In the genomic region with DNA sequence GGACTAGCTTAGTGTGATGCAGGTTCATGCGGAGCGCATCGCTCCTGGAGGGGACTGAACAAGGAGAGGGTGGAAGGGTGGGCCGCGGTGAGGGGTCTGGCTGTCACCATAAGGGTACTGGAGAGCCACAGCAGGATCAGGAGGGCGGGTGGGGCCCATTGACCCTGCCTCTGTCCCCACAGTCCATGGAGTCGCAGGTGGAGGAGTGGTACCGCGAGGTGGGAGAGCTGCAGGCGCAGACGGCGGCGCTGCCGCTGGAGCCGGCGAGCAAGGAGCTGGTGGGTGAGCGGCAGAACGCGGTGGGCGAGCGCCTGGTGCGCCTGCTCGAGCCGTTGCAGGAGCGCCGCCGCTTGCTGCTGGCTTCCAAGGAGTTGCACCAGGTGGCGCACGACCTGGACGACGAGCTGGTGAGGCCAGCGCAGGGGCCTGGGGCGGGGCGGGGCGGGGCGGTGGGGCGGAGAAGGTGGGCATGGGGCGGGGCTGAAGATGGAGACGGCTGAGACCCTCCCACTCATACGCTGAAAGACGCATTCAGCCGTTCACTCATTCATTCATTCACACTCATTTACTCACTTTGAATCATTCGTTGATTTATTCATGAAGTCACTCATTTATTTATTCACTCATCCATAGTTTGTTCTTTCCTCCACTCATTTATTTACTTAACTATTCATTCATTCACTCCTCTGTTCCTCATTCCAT, we compare ENCODE assay signal across 8 cellular contexts. TPM values are rescaled to one million over a fixed set of nuclear protein-coding genes. Genes with fewer than 3 reads are reported as not detected.
DNase-seq lines count a peak whose midpoint lies in the region; ATAC-seq, FAIRE-seq and TF ChIP-seq lines count a peak whose summit lies in the region.

No MANE protein-coding gene starts in this region.

- peaks cover 13% of the 10 kb centered on the region for H3K27me3 ChIP-seq in keratinocyte (ENCODE audit: control insufficient read depth, extremely low read depth, insufficient read depth, low read length)

- H3K9ac ChIP-seq in keratinocyte (ENCODE audit: control insufficient read depth, extremely low read depth, insufficient read depth, low read length) = no peak overlapping the region

- no peak overlapping the region for H3K4me3 Mint-ChIP-seq in T-helper 2 cell treated with Interferon-gamma antibody and Interleukin-4, amounts not matched to agents 5 μg/mL and 100 μg/mL, for 36 hours

- H3K9me1 ChIP-seq in keratinocyte (ENCODE audit: control insufficient read depth, extremely low read depth, insufficient read depth, low read length) = no peaks in the 10 kb centered on the region

- DNase-seq in COLO668 (lab: John Stamatoyannopoulos, UW; ENCODE audit: unreplicated experiment) (peak; percentile 13), astrocyte of the cerebellum (ENCODE audit: low read depth) (peak; percentile 8), keratinocyte (ENCODE audit: low read depth, low spot score) (peak; percentile 7), OCI-M1 (lab: John Stamatoyannopoulos, UW) (no peak)
- DNase-seq in T-helper 2 cell treated with Interferon-gamma antibody and Interleukin-4, amounts not matched to agents 5 μg/mL and 100 μg/mL, for 36 hours (ENCODE audit: low spot score) = peak; percentile 64
- peak; percentile 51 to 77 (median 57) for DNase-seq in stimulated activated CD4-positive, alpha-beta T cell treated with anti-CD3 and anti-CD28 coated beads, TNF-alpha, amount 100 ng/mL, for 24 hours (ENCODE audit: low read depth in 3 of 3)

- no peak overlapping the region for H3K4me2 ChIP-seq in keratinocyte (ENCODE audit: control insufficient read depth, extremely low read depth, insufficient read depth, low read depth, low read length)

- no peak for ATAC-seq in GM18909 (IDR thresholded peaks at IDR 0.05; ENCODE audit: poor library complexity, unreplicated experiment)

- H3K27me3 Mint-ChIP-seq in T-helper 2 cell treated with Interferon-gamma antibody and Interleukin-4, amounts not matched to agents 5 μg/mL and 100 μg/mL, for 36 hours (ENCODE audit: low read depth) = peaks cover 42% of the 10 kb centered on the region

- peaks cover 1% of the 10 kb centered on the region for H3K36me3 Mint-ChIP-seq in T-helper 2 cell treated with Interferon-gamma antibody and Interleukin-4, amounts not matched to agents 5 μg/mL and 100 μg/mL, for 36 hours (ENCODE audit: low read depth)

- in situ Hi-C loops in astrocyte of the cerebellum (cut with HindIII; ENCODE audit: low sequenced_read_pairs) = no loop called here

- peaks cover 3% of the 10 kb centered on the region for H3K9me3 Mint-ChIP-seq in T-helper 2 cell treated with Interferon-gamma antibody and Interleukin-4, amounts not matched to agents 5 μg/mL and 100 μg/mL, for 36 hours

- H3K27ac Mint-ChIP-seq in T-helper 2 cell treated with Interferon-gamma antibody and Interleukin-4, amounts not matched to agents 5 μg/mL and 100 μg/mL, for 36 hours = no peak overlapping the region

- TF ChIP-seq RAD21 in Ishikawa (IDR thresholded peaks at IDR 0.05; ENCODE audit: low read depth) = peak; percentile 55; the same call in 1 of the 2 replicates

- TF ChIP-seq EP300 in Ishikawa (IDR thresholded peaks at IDR 0.05; ENCODE audit: borderline replicate concordance) = no peak

- no peaks in the 10 kb centered on the region for H3K9me3 ChIP-seq in keratinocyte (ENCODE audit: control insufficient read depth, low read depth, low read length)

- no peaks in the 10 kb centered on the region for H3K4me1 ChIP-seq in keratinocyte (ENCODE audit: control insufficient read depth, extremely low read depth, insufficient read depth, low read length)

- H3K79me2 ChIP-seq in keratinocyte (ENCODE audit: control insufficient read depth, insufficient read depth, low read length) = no peaks in the 10 kb centered on the region

- H3K4me1 Mint-ChIP-seq in T-helper 2 cell treated with Interferon-gamma antibody and Interleukin-4, amounts not matched to agents 5 μg/mL and 100 μg/mL, for 36 hours (ENCODE audit: low read depth) = peaks cover 5% of the 10 kb centered on the region

- no peak overlapping the region for H3K4me3 ChIP-seq in astrocyte of the cerebellum (ENCODE audit: low read depth, low read length)
- no peak overlapping the region for H3K4me3 ChIP-seq in keratinocyte (ENCODE audit: control insufficient read depth in 2 of 3, extremely low read depth in 1 of 3, insufficient read depth in 2 of 3, low read depth in 1 of 3, low read length in 3 of 3)

- no peak overlapping the region for H3K27ac ChIP-seq in keratinocyte (ENCODE audit: control insufficient read depth, insufficient read depth, low read length)

- peak overlapping the region; percentile 49 for H2AFZ ChIP-seq in keratinocyte (ENCODE audit: control insufficient read depth, low read length)

- H3K36me3 ChIP-seq in keratinocyte (ENCODE audit: control insufficient read depth in 2 of 2, extremely low read depth in 1 of 2, insufficient read depth in 2 of 2, low read length in 2 of 2) = no peaks in the 10 kb centered on the region

- peak; percentile 43 for TF ChIP-seq CTCF in astrocyte of the cerebellum (IDR thresholded peaks at IDR 0.05; ENCODE audit: low read depth, low read length, missing control alignments)
- peak in 2 of 3 experiments; percentile 65 to 78 for TF ChIP-seq CTCF in keratinocyte (optimal IDR thresholded peaks at IDR 0.05 in 1 of 3, IDR thresholded peaks at IDR 0.05 in 1 of 3, conservative IDR thresholded peaks at IDR 0.05 in 1 of 3; ENCODE audit: extremely low read depth in 1 of 3, insufficient read depth in 2 of 3, low read length in 3 of 3)

- dilution Hi-C loops in keratinocyte (cut with MboI; ENCODE audit: extremely low pct_ligation_motif_present, low sequenced_read_pairs) = no loop called here

- no peaks in the 10 kb centered on the region for H4K20me1 ChIP-seq in keratinocyte (ENCODE audit: control insufficient read depth, extremely low read depth, insufficient read depth, low read length)

- no peak for FAIRE-seq in keratinocyte (lab: Jason Lieb, UNC)

TF ChIP-seq in Ishikawa, 13 proteins besides CTCF, POLR2A, EP300 and RAD21:
- TF ChIP-seq, protein P1, sequence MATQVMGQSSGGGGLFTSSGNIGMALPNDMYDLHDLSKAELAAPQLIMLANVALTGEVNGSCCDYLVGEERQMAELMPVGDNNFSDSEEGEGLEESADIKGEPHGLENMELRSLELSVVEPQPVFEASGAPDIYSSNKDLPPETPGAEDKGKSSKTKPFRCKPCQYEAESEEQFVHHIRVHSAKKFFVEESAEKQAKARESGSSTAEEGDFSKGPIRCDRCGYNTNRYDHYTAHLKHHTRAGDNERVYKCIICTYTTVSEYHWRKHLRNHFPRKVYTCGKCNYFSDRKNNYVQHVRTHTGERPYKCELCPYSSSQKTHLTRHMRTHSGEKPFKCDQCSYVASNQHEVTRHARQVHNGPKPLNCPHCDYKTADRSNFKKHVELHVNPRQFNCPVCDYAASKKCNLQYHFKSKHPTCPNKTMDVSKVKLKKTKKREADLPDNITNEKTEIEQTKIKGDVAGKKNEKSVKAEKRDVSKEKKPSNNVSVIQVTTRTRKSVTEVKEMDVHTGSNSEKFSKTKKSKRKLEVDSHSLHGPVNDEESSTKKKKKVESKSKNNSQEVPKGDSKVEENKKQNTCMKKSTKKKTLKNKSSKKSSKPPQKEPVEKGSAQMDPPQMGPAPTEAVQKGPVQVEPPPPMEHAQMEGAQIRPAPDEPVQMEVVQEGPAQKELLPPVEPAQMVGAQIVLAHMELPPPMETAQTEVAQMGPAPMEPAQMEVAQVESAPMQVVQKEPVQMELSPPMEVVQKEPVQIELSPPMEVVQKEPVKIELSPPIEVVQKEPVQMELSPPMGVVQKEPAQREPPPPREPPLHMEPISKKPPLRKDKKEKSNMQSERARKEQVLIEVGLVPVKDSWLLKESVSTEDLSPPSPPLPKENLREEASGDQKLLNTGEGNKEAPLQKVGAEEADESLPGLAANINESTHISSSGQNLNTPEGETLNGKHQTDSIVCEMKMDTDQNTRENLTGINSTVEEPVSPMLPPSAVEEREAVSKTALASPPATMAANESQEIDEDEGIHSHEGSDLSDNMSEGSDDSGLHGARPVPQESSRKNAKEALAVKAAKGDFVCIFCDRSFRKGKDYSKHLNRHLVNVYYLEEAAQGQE (IDR thresholded peaks at IDR 0.05; ENCODE audit: low read depth) = no peak
- no peak for TF ChIP-seq EGR1 (IDR thresholded peaks at IDR 0.05)
- TF ChIP-seq, protein P2, sequence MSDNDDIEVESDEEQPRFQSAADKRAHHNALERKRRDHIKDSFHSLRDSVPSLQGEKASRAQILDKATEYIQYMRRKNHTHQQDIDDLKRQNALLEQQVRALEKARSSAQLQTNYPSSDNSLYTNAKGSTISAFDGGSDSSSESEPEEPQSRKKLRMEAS (IDR thresholded peaks at IDR 0.05) = no peak

RNA-seq across cellular contexts. Expression of a gene that starts 27.5 kb away (rescaled TPM):
- 20.2 to 41.3 TPM (median 27.2 TPM) in 3 replicates for polyA plus RNA-seq in keratinocyte
- polyA plus RNA-seq in keratinocyte (2011; ENCODE audit: low read depth) = 27.1 TPM
- 25.3 and 42.4 TPM in 2 replicates for polyA plus RNA-seq in keratinocyte (2011; cell fraction: cytosol; rRNA removed)
- polyA plus RNA-seq in keratinocyte (2011; cell fraction: nucleus; rRNA removed) = 36.2 and 53.8 TPM in 2 replicates
- 45.0 and 60.3 TPM in 2 replicates for polyA plus RNA-seq in keratinocyte (2012; ENCODE audit: low replicate concordance)
- 50.2 to 86.6 TPM (median 52.0 TPM) in 3 replicates for polyA minus RNA-seq in keratinocyte
- 144 TPM for polyA minus RNA-seq in keratinocyte (2011; cell fraction: cytosol; rRNA and poly(A)+ RNA removed)
- polyA minus RNA-seq in keratinocyte (2011; cell fraction: nucleus; rRNA and poly(A)+ RNA removed) = 31.9 and 39.0 TPM in 2 replicates

RNA-seq across cellular contexts. Expression of a gene that starts 52.0 kb away (rescaled TPM):
- 25.9 to 48.0 TPM (median 29.6 TPM) in 3 replicates for polyA plus RNA-seq in keratinocyte
- 18.4 TPM for polyA plus RNA-seq in keratinocyte (2011; ENCODE audit: low read depth)
- 16.2 and 40.9 TPM in 2 replicates for polyA plus RNA-seq in keratinocyte (2011; cell fraction: cytosol; rRNA removed)
- polyA plus RNA-seq in keratinocyte (2011; cell fraction: nucleus; rRNA removed) = 171 and 248 TPM in 2 replicates
- polyA plus RNA-seq in keratinocyte (2012; ENCODE audit: low replicate concordance) = 67.3 and 104 TPM in 2 replicates
- polyA minus RNA-seq in keratinocyte = 23.7 to 113 TPM (median 33.0 TPM) in 3 replicates
- polyA minus RNA-seq in keratinocyte (2011; cell fraction: cytosol; rRNA and poly(A)+ RNA removed) = 63.9 TPM
- polyA minus RNA-seq in keratinocyte (2011; cell fraction: nucleus; rRNA and poly(A)+ RNA removed) = 56.5 and 60.9 TPM in 2 replicates
